Comparison of ENCODE assay signal across 8 cellular contexts in genomic region chr11:57741132-57742086, GRCh38. TPM values are rescaled to one million over a fixed set of nuclear protein-coding genes. Genes with fewer than 3 reads are reported as not detected.
A peak's percentile ranks its signal among the peaks of the same experiment; 100 is the strongest.
DNase-seq lines count a peak whose midpoint lies in the region; ATAC-seq and TF ChIP-seq lines count a peak whose summit lies in the region.

SELENOH (plus strand) TSS chr11:57741491; CDS start chr11:57741596, 105 bp downstream.

- TF ChIP-seq CTCF in H9 (conservative IDR thresholded peaks at IDR 0.05) (no peak), nephron progenitor cell (IDR thresholded peaks at IDR 0.05) (no peak)

- no peak within 1 kb of the TSS for H2AK5ac ChIP-seq in H9 (ENCODE audit: insufficient read length, low read length)

- no CpG with 5 or more reads among the region's 75 CpGs for WGBS in H9 (ENCODE audit: extremely low coverage, insufficient read length, low lambda C conversion rate)

- H3K27me3 ChIP-seq in H9 (ENCODE audit: insufficient read depth, low read length) = no peaks in the 10 kb centered on the region
- H3K27me3 ChIP-seq in MG63 = no peaks in the 10 kb centered on the region

- no peak within 1 kb of the TSS for H2AFZ ChIP-seq in H9 (ENCODE audit: low read length)

- no peak within 1 kb of the TSS for H3K23ac ChIP-seq in H9 (ENCODE audit: insufficient read length, low read depth, low read length)

- peaks cover 5% of the 10 kb centered on the region; the same call in 1 of the 2 replicates for H3K79me2 ChIP-seq in H9 (ENCODE audit: insufficient read depth, low read length)

- DNase-seq in ELR (ENCODE audit: low read depth) = peak; percentile 98
- peak; percentile 99 for DNase-seq in H9
- peak; percentile 98 for DNase-seq in MG63
- peak; percentile 70 for DNase-seq in SHP77 treated with DMSO at 0.1 percent for 48 hours (lab: John Stamatoyannopoulos, UW)
- DNase-seq in activated gamma-delta T cell (lab: John Stamatoyannopoulos, UW) = peak; percentile 78
- peak; percentile 97 for DNase-seq in fibroblast of the conjunctiva (ENCODE audit: low read depth)
- peak; percentile 93 for DNase-seq in nephron progenitor cell
- peak; percentile 95 to 99 for DNase-seq in stimulated activated naive CD8-positive, alpha-beta T cell treated with anti-CD3 and anti-CD28 coated beads, Interleukin-15, amount 100 ng/mL, for 72 hours

- H3K9me3 Mint-ChIP-seq in H9 (no peaks in the 10 kb centered on the region), nephron progenitor cell (no peaks in the 10 kb centered on the region)
- H3K9me3 Mint-ChIP-seq in stimulated activated naive CD8-positive, alpha-beta T cell treated with anti-CD3 and anti-CD28 coated beads, Interleukin-15, amount 100 ng/mL, for 72 hours = no peaks in the 10 kb centered on the region

- peak within 1 kb of the TSS; percentile 94 for H3K9ac ChIP-seq in H9 (ENCODE audit: extremely low read depth, insufficient read length, low read length)

- no peaks in the 10 kb centered on the region; the same call in 1 of the 2 replicates for H3K27me3 Mint-ChIP-seq in H9 (ENCODE audit: low read depth)
- no peaks in the 10 kb centered on the region for H3K27me3 Mint-ChIP-seq in nephron progenitor cell (ENCODE audit: low read depth, poor library complexity)
- no peaks in the 10 kb centered on the region for H3K27me3 Mint-ChIP-seq in stimulated activated naive CD8-positive, alpha-beta T cell treated with anti-CD3 and anti-CD28 coated beads, Interleukin-15, amount 100 ng/mL, for 72 hours

- H3K14ac ChIP-seq in H9 (ENCODE audit: insufficient read depth, low read length) = peak within 1 kb of the TSS; percentile 77

- H3K36me3 ChIP-seq in MG63 = peaks cover 63% of the 10 kb centered on the region

- no peak within 1 kb of the TSS for H3K4ac ChIP-seq in H9 (ENCODE audit: low read depth, low read length)

- H4K91ac ChIP-seq in H9 (ENCODE audit: insufficient read length, low read depth, low read length) = no peak within 1 kb of the TSS

- H4K5ac ChIP-seq in H9 (ENCODE audit: insufficient read length, low read depth, low read length) = no peak within 1 kb of the TSS

- peak within 1 kb of the TSS; percentile 90 for H3K4me2 ChIP-seq in H9 (ENCODE audit: insufficient read depth, insufficient read length, low read length)

- peak within 1 kb of the TSS; percentile 48 for H3K27ac ChIP-seq in H9 (ENCODE audit: insufficient read length, low read depth, low read length)

- peak; percentile 95 for ATAC-seq in stimulated activated naive CD8-positive, alpha-beta T cell treated with anti-CD3 and anti-CD28 coated beads, Interleukin-15, amount 100 ng/mL, for 72 hours

- H3T11ph ChIP-seq in H9 (ENCODE audit: low read length) = no peak within 1 kb of the TSS

- H3K4me1 Mint-ChIP-seq in H9 (peaks cover 11 to 15% of the 10 kb centered on the region in 2 experiments), nephron progenitor cell (peaks cover 47% of the 10 kb centered on the region)
- peaks cover 58% of the 10 kb centered on the region for H3K4me1 Mint-ChIP-seq in stimulated activated naive CD8-positive, alpha-beta T cell treated with anti-CD3 and anti-CD28 coated beads, Interleukin-15, amount 100 ng/mL, for 72 hours

- H2BK15ac ChIP-seq in H9 (ENCODE audit: low read depth, low read length) = no peak within 1 kb of the TSS

- H3K4me3 ChIP-seq in MG63 = peak within 1 kb of the TSS; percentile 84

- H3K36me3 Mint-ChIP-seq in H9 (ENCODE audit: insufficient read depth in 1 of 3, low read depth in 3 of 3) = peaks cover 37 to 68% (median 62%) of the 10 kb centered on the region in 3 experiments
- H3K36me3 Mint-ChIP-seq in nephron progenitor cell (ENCODE audit: low read depth) = peaks cover 61% of the 10 kb centered on the region

- H3K18ac ChIP-seq in H9 (ENCODE audit: insufficient read length, low read depth, low read length) = peak within 1 kb of the TSS; percentile 84

- H3K56ac ChIP-seq in H9 (ENCODE audit: insufficient read length, low read depth, low read length) = no peak within 1 kb of the TSS

- no peak within 1 kb of the TSS for H2BK5ac ChIP-seq in H9 (ENCODE audit: insufficient read length, low read length)

- H3K23me2 ChIP-seq in H9 (ENCODE audit: insufficient read length, low read depth, low read length, poor library complexity, severe bottlenecking) = peaks cover 6% of the 10 kb centered on the region

- H3K79me1 ChIP-seq in H9 (ENCODE audit: insufficient read depth, low read depth, low read length, poor library complexity, severe bottlenecking) = peaks cover 3% of the 10 kb centered on the region

- H3K4me1 ChIP-seq in H9 (ENCODE audit: insufficient read depth, low read length) = no peaks in the 10 kb centered on the region

- H3K9me3 ChIP-seq in H9 (ENCODE audit: control insufficient read depth, low read depth, low read length) (no peaks in the 10 kb centered on the region), MG63 (no peaks in the 10 kb centered on the region)

- no peak within 1 kb of the TSS for H4K8ac ChIP-seq in H9 (replicated peaks; ENCODE audit: insufficient read length, low read depth, low read length)

- no peak within 1 kb of the TSS for H2BK12ac ChIP-seq in H9 (ENCODE audit: insufficient read length, low read depth, low read length)

- H3K4me3 Mint-ChIP-seq in H9 (peak within 1 kb of the TSS; percentile 94 to 96), nephron progenitor cell (peak within 1 kb of the TSS; percentile 99)
- peak within 1 kb of the TSS; percentile 96 to 100 for H3K4me3 Mint-ChIP-seq in stimulated activated naive CD8-positive, alpha-beta T cell treated with anti-CD3 and anti-CD28 coated beads, Interleukin-15, amount 100 ng/mL, for 72 hours

- peak within 1 kb of the TSS; percentile 28 for H2BK120ac ChIP-seq in H9 (ENCODE audit: low read depth, low read length, poor library complexity, severe bottlenecking)

- H2BK20ac ChIP-seq in H9 (ENCODE audit: low read depth, low read length, poor library complexity, severe bottlenecking) = no peak within 1 kb of the TSS

- H4K20me1 ChIP-seq in H9 (ENCODE audit: control insufficient read depth, insufficient read depth, insufficient read length) = peaks cover 3% of the 10 kb centered on the region

- H3K27ac Mint-ChIP-seq in H9 = peak within 1 kb of the TSS; percentile 98 to 99 (median 99)
- H3K27ac Mint-ChIP-seq in nephron progenitor cell = peak within 1 kb of the TSS; percentile 99
- H3K27ac Mint-ChIP-seq in stimulated activated naive CD8-positive, alpha-beta T cell treated with anti-CD3 and anti-CD28 coated beads, Interleukin-15, amount 100 ng/mL, for 72 hours = peak within 1 kb of the TSS; percentile 98 to 99

RNA-seq across cellular contexts. Expression of gene SELENOH, which starts in this region (rescaled TPM):
- 251 and 271 TPM in 2 replicates for total RNA-seq in H9 (2021)
- total RNA-seq in MG63 (2014; rRNA removed; shearing (Covaris generic); ENCODE audit: low replicate concordance) = 147 and 154 TPM in 2 replicates

Comparison
In these comparisons a context has a peak if more than half of its experiments do, and no peak if none do; other contexts are left out.
1. Peak in every context shown above with its lines: DNase-seq, ATAC-seq, H3K4me3 ChIP-seq and H3K27ac ChIP-seq.